8 cellular contexts compared by ENCODE assay signal in genomic region chr1:224700915-224701531, GRCh38.
DNase-seq lines count a peak whose midpoint lies in the region; ATAC-seq, FAIRE-seq and TF ChIP-seq lines count a peak whose summit lies in the region.

No MANE protein-coding gene starts in this region.

- no TSS peak for BruUV-seq in endothelial cell of umbilical vein (replicated peaks; lab: Mats Ljungman, UMichigan)

- DNase-seq in AG09319 (ENCODE audit: extremely low read depth, low read depth) (no peak), KG1 (lab: John Stamatoyannopoulos, UW) (peak; percentile 5), endothelial cell of umbilical vein (ENCODE audit: low read depth, low spot score) (no peak), RCC 7860 (ENCODE audit: low spot score) (no peak), activated gamma-delta T cell treated with Interleukin-2 at 50 U/mL for 16 hours (no peak)
- no peak for DNase-seq in activated CD4-positive, alpha-beta T cell treated with anti-CD3 and anti-CD28 coated beads for 4 hours

- H3K4me2 ChIP-seq in endothelial cell of umbilical vein (ENCODE audit: insufficient read depth, low read length), result no peak overlapping the region

- no peaks in the 10 kb centered on the region for H3K4me1 ChIP-seq in endothelial cell of umbilical vein (ENCODE audit: control insufficient read depth, extremely low read depth, insufficient read depth, low read length)

- POLR2A ChIA-PET in endothelial cell of umbilical vein (lab: Charles Lee), result no interaction called here

- dilution Hi-C loops in endothelial cell of umbilical vein (cut with MboI; ENCODE audit: extremely low pct_ligation_motif_present, low sequenced_read_pairs), result no loop called here

- CTCF ChIA-PET in endothelial cell of umbilical vein (lab: Charles Lee), result interaction anchor here (0.6 to 1.8 kb wide), 8 partner anchors 9 to 1574 kb away, joined by 3 to 11 read pairs (median 4); no protein-coding TSS in a partner anchor

- no peaks in the 10 kb centered on the region for H3K9me3 ChIP-seq in endothelial cell of umbilical vein (replicated peaks; ENCODE audit: control insufficient read depth, insufficient read depth, low read length)

- no peaks in the 10 kb centered on the region for H3K79me2 ChIP-seq in endothelial cell of umbilical vein (ENCODE audit: control insufficient read depth, insufficient read depth, low read length)

- H3K9ac ChIP-seq in endothelial cell of umbilical vein (replicated peaks; ENCODE audit: extremely low read depth, insufficient read depth, low read length), result no peak overlapping the region

- no peak overlapping the region for H3K4me3 ChIP-seq in endothelial cell of umbilical vein (replicated peaks in 1 of 3; ENCODE audit: insufficient read depth in 1 of 3, low read depth in 1 of 3, low read length in 3 of 3)

- H3K27me3 ChIP-seq in endothelial cell of umbilical vein (ENCODE audit: control insufficient read depth in 2 of 2, insufficient read depth in 2 of 2, low read length in 2 of 2), result no peaks in the 10 kb centered on the region

- no peak overlapping the region for H2AFZ ChIP-seq in endothelial cell of umbilical vein (ENCODE audit: low read depth, low read length)

- no peaks in the 10 kb centered on the region for H3K9me1 ChIP-seq in endothelial cell of umbilical vein (replicated peaks; ENCODE audit: control insufficient read depth, extremely low read depth, insufficient read depth, low read length)

- ATAC-seq in GM18909 (IDR thresholded peaks at IDR 0.05; ENCODE audit: poor library complexity, unreplicated experiment), result peak; percentile 63
- no peak for ATAC-seq in HG03108 (IDR thresholded peaks at IDR 0.05; ENCODE audit: unreplicated experiment)

- TF ChIP-seq CTCF in AG09319 (IDR thresholded peaks at IDR 0.05; ENCODE audit: low read depth, low read length) (peak; percentile 35), endothelial cell of umbilical vein (IDR thresholded peaks at IDR 0.05; ENCODE audit: extremely low read depth in 1 of 2, insufficient read depth in 1 of 2, low read depth in 1 of 2, low read length in 2 of 2) (peak; percentile 20 to 35)

- H4K20me1 ChIP-seq in endothelial cell of umbilical vein (replicated peaks; ENCODE audit: control insufficient read depth, extremely low read depth, insufficient read depth, low read length), result no peaks in the 10 kb centered on the region

- intact Hi-C loops in endothelial cell of umbilical vein (cut with micrococcal nuclease), result loop anchor here (1.0 kb wide), 1 partner anchor 152 kb away; no protein-coding TSS in a partner anchor

- TF ChIP-seq POLR2A in endothelial cell of umbilical vein (IDR thresholded peaks at IDR 0.05; ENCODE audit: low read depth, low read length), result no peak

- H3K36me3 ChIP-seq in endothelial cell of umbilical vein (ENCODE audit: control insufficient read depth in 2 of 2, extremely low read depth in 1 of 2, insufficient read depth in 2 of 2, low read length in 2 of 2), result no peaks in the 10 kb centered on the region

- H3K27ac ChIP-seq in endothelial cell of umbilical vein (ENCODE audit: insufficient read depth, low read depth, low read length), result no peak overlapping the region

- no peak for FAIRE-seq in endothelial cell of umbilical vein (lab: Jason Lieb, UNC)
- FAIRE-seq in RCC 7860 (lab: Jason Lieb, UNC), result no peak

TF ChIP-seq in endothelial cell of umbilical vein, 7 proteins besides CTCF, POLR2A, EP300 and RAD21:
- TF ChIP-seq MAX (IDR thresholded peaks at IDR 0.05; ENCODE audit: insufficient read depth, insufficient read length), result no peak
- no peak for TF ChIP-seq EZH2 (IDR thresholded peaks at IDR 0.05; ENCODE audit: borderline replicate concordance, low read depth, low read length, severe bottlenecking)
- no peak for TF ChIP-seq GATA2 (IDR thresholded peaks at IDR 0.05; ENCODE audit: insufficient read depth, insufficient read length, low read depth, low read length)
- no peak for TF ChIP-seq FOS (IDR thresholded peaks at IDR 0.05; ENCODE audit: borderline replicate concordance, insufficient read depth, low read length)
- TF ChIP-seq MYC (IDR thresholded peaks at IDR 0.05; ENCODE audit: low read depth, low read length), result no peak
- no peak for TF ChIP-seq POLR2AphosphoS5 (IDR thresholded peaks at IDR 0.05; ENCODE audit: insufficient read depth, low read depth, low read length)
- no peak for TF ChIP-seq JUN (IDR thresholded peaks at IDR 0.05; ENCODE audit: borderline replicate concordance, insufficient read depth, insufficient read length, low read depth)
